11 cellular contexts compared by ENCODE assay signal in the genomic region with DNA sequence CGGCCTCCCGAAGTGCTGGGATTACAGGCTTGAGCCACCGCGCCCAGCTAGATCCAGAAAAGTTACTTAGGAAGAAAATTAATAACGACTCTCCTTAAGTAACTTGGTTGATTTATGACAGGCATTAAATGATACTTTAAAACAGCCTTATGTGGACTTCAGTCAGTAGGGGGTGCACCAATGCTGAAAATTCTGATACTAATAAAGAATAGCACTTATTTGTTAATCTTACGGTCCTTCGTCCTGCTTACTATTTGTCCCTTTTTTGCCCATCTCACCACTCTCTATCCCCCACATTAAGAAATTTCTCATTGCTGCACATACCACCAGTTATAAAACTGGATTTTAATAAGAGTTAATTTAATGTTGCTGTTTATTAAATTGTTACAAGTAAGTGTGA. TPM values are rescaled to one million over a fixed set of nuclear protein-coding genes. Genes with fewer than 3 reads are reported as not detected.
A peak's percentile ranks its signal among the peaks of the same experiment; 100 is the strongest.
DNase-seq lines count a peak whose midpoint lies in the region; ATAC-seq, FAIRE-seq and TF ChIP-seq lines count a peak whose summit lies in the region.
"Had no signal": no experiment of that assay in that cellular context is flagged by ENCODE, and none has a peak within 500 bp of the region (broad histone marks: within the 10 kb centered on the region; RNA-seq: fewer than 3 reads in every experiment).

No MANE protein-coding gene starts in this region.

- H3K27me3 ChIP-seq in heart right ventricle: peaks cover 0 to 53% (median 5%) of the 10 kb centered on the region in 7 donors
- H3K27me3 ChIP-seq in uterus: no peaks in the 10 kb centered on the region

- TF ChIP-seq POLR2A in uterus (IDR thresholded peaks at IDR 0.05): no peak

- CTCF ChIA-PET in RWPE1 (lab: Yijun Ruan, JAX): interaction anchor here (0.7 kb wide), 2 partner anchors 159 to 405 kb away, joined by 3 read pairs; no protein-coding TSS in a partner anchor

- intact Hi-C loops in heart right ventricle (cut with DNase I) (loop anchor here in 2 of 10 donors (5.0 to 10.0 kb wide), 2 partner anchors 167 to 349 kb away; no protein-coding TSS in a partner anchor), Right ventricle myocardium inferior (cut with DNase I) (no loop called here), uterus (cut with DNase I; ENCODE audit: low total_unique reads) (no loop called here)

- H3K36me3 ChIP-seq in heart right ventricle: no peaks in the 10 kb centered on the region
- no peaks in the 10 kb centered on the region for H3K36me3 ChIP-seq in uterus

- DNase-seq in heart right ventricle (peak in 1 of 2 donors; percentile 25), Right ventricle myocardium inferior (ENCODE audit: missing footprints) (no peak), RWPE1 (ENCODE audit: low spot score) (no peak), fibroblast of pulmonary artery (ENCODE audit: low read depth) (peak; percentile 47), uterus (no peak), NCI-H2196 (lab: John Stamatoyannopoulos, UW; ENCODE audit: unreplicated experiment) (no peak), NCI-H82 treated with DMSO at 0.1 percent for 48 hours (lab: John Stamatoyannopoulos, UW; ENCODE audit: unreplicated experiment) (no peak), frontal cortex (ENCODE audit: low spot score in 2 of 2) (no peak)
- DNase-seq: DMS153; left cardiac atrium; stimulated activated CD4-positive, alpha-beta T cell treated with anti-CD3 and anti-CD28 coated beads, Interleukin-4, amount 100 ng/mL, for 4 hours had no signal

- no peak overlapping the region for H3K27ac ChIP-seq in heart right ventricle
- no peak overlapping the region for H3K27ac ChIP-seq in RWPE1
- H3K27ac ChIP-seq in uterus: no peak overlapping the region

- H3K4me3 ChIP-seq in heart right ventricle (no peak overlapping the region), fibroblast of pulmonary artery (replicated peaks; ENCODE audit: low read depth, low read length) (no peak overlapping the region), uterus (no peak overlapping the region)

- FAIRE-seq in frontal cortex (lab: Jason Lieb, UNC): no peak

- 63 to 74% methylated on average over 7 of the region's 7 CpGs for WGBS in heart right ventricle, 2 donors

- H3K4me1 ChIP-seq in heart right ventricle (no peaks in the 10 kb centered on the region), uterus (no peaks in the 10 kb centered on the region)

- TF ChIP-seq CTCF in heart right ventricle (IDR thresholded peaks at IDR 0.05) (peak in 8 of 9 donors; percentile 13 to 64 (median 54)), RWPE1 (conservative IDR thresholded peaks at IDR 0.05; ENCODE audit: low read depth) (peak; percentile 41), fibroblast of pulmonary artery (IDR thresholded peaks at IDR 0.05; ENCODE audit: low read length, missing control alignments) (peak; percentile 48), uterus (IDR thresholded peaks at IDR 0.05) (peak in 3 of 4 experiments; percentile 16 to 37 (median 16))

- ATAC-seq in heart right ventricle: peak in 1 of 8 donors; percentile 57
- ATAC-seq in Right ventricle myocardium inferior: no peak

- POLR2A ChIA-PET in RWPE1 (lab: Yijun Ruan, JAX; ENCODE audit: low non-redundant PET): no interaction called here

- peaks cover 0 to 11% (median 0%) of the 10 kb centered on the region in 11 donors for H3K9me3 ChIP-seq in heart right ventricle
- no peaks in the 10 kb centered on the region for H3K9me3 ChIP-seq in uterus

RNA-seq across cellular contexts. Expression of a gene that starts 12.7 kb away (rescaled TPM):
- 10 to 100 TPM; 41.4 to 55.9 (median 47.5) TPM for total RNA-seq in heart right ventricle
- 10 to 100 TPM; 11.5 to 26.1 TPM for polyA plus RNA-seq in heart right ventricle
- 45.7 TPM for total RNA-seq in Right ventricle myocardium inferior
- 10 to 100 TPM; 13.3 to 44.3 (median 31.9) TPM for total RNA-seq in uterus
- total RNA-seq in frontal cortex: 68.9 TPM

RNA-seq across cellular contexts. Expression of a gene that starts 23.2 kb away (rescaled TPM):
- total RNA-seq in heart right ventricle (100 to 1,000 TPM; 105 to 155 (median 121) TPM), Right ventricle myocardium inferior (132 TPM), uterus (10 to 100 TPM in 2 of 4 donors, 1 to 10 TPM in 2; 5.6 to 42.4 (median 21.1) TPM), frontal cortex (38.3 TPM)
- 10 to 100 TPM; 84.7 to 96.7 TPM for polyA plus RNA-seq in heart right ventricle

RNA-seq across cellular contexts. Expression of a gene that starts 36.1 kb away (rescaled TPM):
- total RNA-seq in heart right ventricle: under 1 TPM in 8 of 10 donors, not detected in 2; 0.17 to 0.38 (median 0.21) TPM
- polyA plus RNA-seq in heart right ventricle: under 1 TPM; 0.07 to 0.13 TPM
- total RNA-seq in Right ventricle myocardium inferior: 0.27 TPM
- total RNA-seq in uterus: under 1 TPM in 2 of 4 donors, not detected in 2; 0.26 to 0.48 TPM
- 0.41 TPM for total RNA-seq in frontal cortex

RNA-seq across cellular contexts. Expression of a gene that starts 48.2 kb away (rescaled TPM):
- total RNA-seq in heart right ventricle (100 to 1,000 TPM in 8 of 10 donors, 10 to 100 TPM in 2; 87.9 to 278 (median 124) TPM), Right ventricle myocardium inferior (138 TPM), uterus (100 to 1,000 TPM in 2 of 4 donors, 10 to 100 TPM in 2; 68.7 to 160 (median 109) TPM), frontal cortex (10.6 TPM)
- polyA plus RNA-seq in heart right ventricle: 100 to 1,000 TPM in 1 of 2 donors, 10 to 100 TPM in 1; 83.9 to 135 TPM
